8 cellular contexts compared by ENCODE assay signal in genomic region chr16:87909203-87909935, GRCh38. TPM values are rescaled to one million over a fixed set of nuclear protein-coding genes. Genes with fewer than 3 reads are reported as not detected.
DNase-seq lines count a peak whose midpoint lies in the region; ATAC-seq and FAIRE-seq lines count a peak whose summit lies in the region.
"Not testable (repeated sequence)": the region's sequence is repeated elsewhere in the genome, so short reads cannot be mapped to it uniquely, and the experiment has no call there.

No MANE protein-coding gene starts in this region.

- not testable (repeated sequence) for H3K9me3 Mint-ChIP-seq in activated CD4-positive, alpha-beta T cell treated with anti-CD3 and anti-CD28 coated beads, Interleukin-2, amount 10 ng/mL, durations not matched to agents 24 days and 14 days; central memory CD8-positive, alpha-beta T cell

- not testable (repeated sequence) for H3K36me3 Mint-ChIP-seq in activated CD4-positive, alpha-beta T cell treated with anti-CD3 and anti-CD28 coated beads, Interleukin-2, amount 10 ng/mL, durations not matched to agents 24 days and 14 days (ENCODE audit: low read depth); central memory CD8-positive, alpha-beta T cell (ENCODE audit: insufficient read depth)

- H3K27me3 Mint-ChIP-seq in activated CD4-positive, alpha-beta T cell treated with anti-CD3 and anti-CD28 coated beads, Interleukin-2, amount 10 ng/mL, durations not matched to agents 24 days and 14 days = not testable (repeated sequence)
- H3K27me3 Mint-ChIP-seq in central memory CD8-positive, alpha-beta T cell = peaks cover 31% of the 10 kb centered on the region

- peak; percentile 68 for ATAC-seq in HG03196 (IDR thresholded peaks at IDR 0.05; ENCODE audit: unreplicated experiment)
- peak; percentile 68 for ATAC-seq in central memory CD8-positive, alpha-beta T cell (replicated peaks; ENCODE audit: extremely low read depth, poor library complexity, severe bottlenecking)

- peak; percentile 98 for FAIRE-seq in GM19239 (lab: Jason Lieb, UNC)

- intact Hi-C loops in activated CD4-positive, alpha-beta T cell treated with anti-CD3 and anti-CD28 coated beads, Interleukin-2, amount 10 ng/mL, durations not matched to agents 24 days and 14 days (cut with micrococcal nuclease) = loop anchor here (1.0 to 2.0 kb wide), 4 partner anchors 15 to 130 kb away; no protein-coding TSS in a partner anchor

- DNase-seq in Ammon's horn (ENCODE audit: low spot score) (peak; percentile 71), GM19239 (ENCODE audit: insufficient read length, low spot score) (peak; percentile 83), NCI-H526 treated with DMSO at 0.1 percent for 48 hours (lab: John Stamatoyannopoulos, UW) (peak; percentile 51), kidney glomerular epithelial cell (lab: John Stamatoyannopoulos, UW) (peak; percentile 28)
- DNase-seq in activated CD4-positive, alpha-beta T cell treated with anti-CD3 and anti-CD28 coated beads, Interleukin-2, amount 10 ng/mL, durations not matched to agents 24 days and 14 days = peak; percentile 96
- DNase-seq in central memory CD8-positive, alpha-beta T cell (ENCODE audit: low spot score in 2 of 2) = peak; percentile 69 to 86
- DNase-seq in stimulated activated CD4-positive, alpha-beta T cell treated with anti-CD3 and anti-CD28 coated beads, Interleukin-2, amount 100 ng/mL, for 4 hours (ENCODE audit: low read depth) = peak; percentile 77

- H3K4me1 Mint-ChIP-seq in activated CD4-positive, alpha-beta T cell treated with anti-CD3 and anti-CD28 coated beads, Interleukin-2, amount 10 ng/mL, durations not matched to agents 24 days and 14 days = peaks cover 14% of the 10 kb centered on the region
- not testable (repeated sequence) for H3K4me1 Mint-ChIP-seq in central memory CD8-positive, alpha-beta T cell

- H3K4me3 Mint-ChIP-seq in activated CD4-positive, alpha-beta T cell treated with anti-CD3 and anti-CD28 coated beads, Interleukin-2, amount 10 ng/mL, durations not matched to agents 24 days and 14 days = peak overlapping the region; percentile 50
- H3K4me3 Mint-ChIP-seq in central memory CD8-positive, alpha-beta T cell = not testable (repeated sequence)

- peak overlapping the region; percentile 81 for H3K27ac Mint-ChIP-seq in activated CD4-positive, alpha-beta T cell treated with anti-CD3 and anti-CD28 coated beads, Interleukin-2, amount 10 ng/mL, durations not matched to agents 24 days and 14 days
- peak overlapping the region; percentile 38 for H3K27ac Mint-ChIP-seq in central memory CD8-positive, alpha-beta T cell (ENCODE audit: low read depth)

RNA-seq across cellular contexts. Expression of gene CA5A, which starts 27.0 kb away (rescaled TPM):
- total RNA-seq in activated CD4-positive, alpha-beta T cell treated with anti-CD3 and anti-CD28 coated beads, Interleukin-2, amount 10 ng/mL, durations not matched to agents 24 days and 14 days = not detected in 2 replicates

RNA-seq across cellular contexts. Expression of gene SLC7A5, which starts 40.1 kb away (rescaled TPM):
- total RNA-seq in activated CD4-positive, alpha-beta T cell treated with anti-CD3 and anti-CD28 coated beads, Interleukin-2, amount 10 ng/mL, durations not matched to agents 24 days and 14 days = 408 and 410 TPM in 2 replicates

RNA-seq across cellular contexts. Expression of gene BANP, which starts 41.9 kb away (rescaled TPM):
- 36.8 and 44.9 TPM in 2 replicates for total RNA-seq in activated CD4-positive, alpha-beta T cell treated with anti-CD3 and anti-CD28 coated beads, Interleukin-2, amount 10 ng/mL, durations not matched to agents 24 days and 14 days

Comparison
In these comparisons a context has a peak if more than half of its experiments do, and no peak if none do; other contexts are left out.
1. Peak in every context shown above with its lines: DNase-seq and ATAC-seq.
2. DNase-seq: peak in every context shown above with its lines; median percentile 96 in activated CD4-positive, alpha-beta T cell treated with anti-CD3 and anti-CD28 coated beads, Interleukin-2, amount 10 ng/mL, durations not matched to agents 24 days and 14 days; 83 in GM19239; 78 in central memory CD8-positive, alpha-beta T cell; 77 in stimulated activated CD4-positive, alpha-beta T cell treated with anti-CD3 and anti-CD28 coated beads, Interleukin-2, amount 100 ng/mL, for 4 hours; 71 in Ammon's horn; 51 in NCI-H526 treated with DMSO at 0.1 percent for 48 hours; 28 in kidney glomerular epithelial cell.